17 cellular contexts compared by ENCODE assay signal in the genomic region with DNA sequence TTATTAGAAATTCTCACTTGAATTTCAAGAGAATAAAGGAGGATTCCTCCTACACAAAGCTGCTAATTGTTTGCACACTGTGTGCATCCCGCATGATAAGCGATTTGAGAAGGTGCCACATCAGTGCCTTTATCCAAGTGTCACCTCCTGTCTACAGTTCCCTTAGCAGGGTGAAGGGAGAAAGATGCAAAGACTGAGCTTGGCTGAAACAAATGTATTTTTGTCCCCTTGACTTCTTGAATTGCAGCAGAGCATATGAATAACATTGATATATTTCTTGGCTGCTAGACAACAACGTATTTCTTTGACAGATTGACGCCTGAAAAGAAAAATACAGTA.
DNase-seq lines count a peak whose midpoint lies in the region; ATAC-seq, FAIRE-seq and TF ChIP-seq lines count a peak whose summit lies in the region.
"Had no signal": no experiment of that assay in that cellular context is flagged by ENCODE, and none has a peak within 500 bp of the region (broad histone marks: within the 10 kb centered on the region; RNA-seq: fewer than 3 reads in every experiment).

No MANE protein-coding gene starts in this region.

- peaks cover 2% of the 10 kb centered on the region for H3K27me3 Mint-ChIP-seq in neural progenitor cell (ENCODE audit: insufficient read depth, low read depth)
- H3K27me3 Mint-ChIP-seq: CD4-positive, alpha-beta T cell had no signal

- no peak for TF ChIP-seq CTCF in heart left ventricle (IDR thresholded peaks at IDR 0.05)
- no peak for TF ChIP-seq CTCF in neural progenitor cell (IDR thresholded peaks at IDR 0.05)
- TF ChIP-seq CTCF in D721Med (IDR thresholded peaks at IDR 0.05; ENCODE audit: insufficient read depth, missing control alignments) = no peak

- H3K27ac ChIP-seq in heart left ventricle (peak overlapping the region in 7 of 12 donors; percentile 21 to 65 (median 39)), right cardiac atrium (ENCODE audit: low read length) (peak overlapping the region; percentile 33), neural progenitor cell (no peak overlapping the region)

- no peak for FAIRE-seq in D721Med (lab: Jason Lieb, UNC)
- FAIRE-seq: H1 had no signal

- ATAC-seq in Right ventricle myocardium inferior (peak; percentile 44), heart left ventricle (peak; percentile 10 to 57 (median 28)), right cardiac atrium (peak; percentile 43 to 72), GM21526 (IDR thresholded peaks at IDR 0.05; ENCODE audit: low FRiP score, unreplicated experiment) (no peak)
- ATAC-seq: GM12878 had no signal

- H4K20me1 ChIP-seq in neural progenitor cell (ENCODE audit: low read depth) = no peaks in the 10 kb centered on the region

- no peak overlapping the region for H3K4me2 ChIP-seq in neural progenitor cell

- no peak overlapping the region for H3K4me3 Mint-ChIP-seq in neural progenitor cell
- H3K4me3 Mint-ChIP-seq: CD4-positive, alpha-beta T cell had no signal

- H3K4me3 ChIP-seq in heart left ventricle = no peak overlapping the region
- no peak overlapping the region for H3K4me3 ChIP-seq in right cardiac atrium (ENCODE audit: low read length)
- H3K4me3 ChIP-seq in neural progenitor cell = no peak overlapping the region
- H3K4me3 ChIP-seq: GM12878, HAP-1 had no signal

- no peak overlapping the region for H3K9ac ChIP-seq in neural progenitor cell

- H3K9me3 ChIP-seq in heart left ventricle (no peaks in the 10 kb centered on the region), right cardiac atrium (ENCODE audit: control insufficient read depth, low read length) (no peaks in the 10 kb centered on the region), neural progenitor cell (ENCODE audit: low read depth) (no peaks in the 10 kb centered on the region)
- H3K9me3 ChIP-seq: HAP-1 had no signal

- H2AFZ ChIP-seq in neural progenitor cell (replicated peaks) = no peak overlapping the region

- H3K36me3 ChIP-seq in heart left ventricle (no peaks in the 10 kb centered on the region), neural progenitor cell (no peaks in the 10 kb centered on the region)
- H3K36me3 ChIP-seq: HAP-1 had no signal

- H3K27ac Mint-ChIP-seq in neural progenitor cell = no peak overlapping the region
- H3K27ac Mint-ChIP-seq: CD4-positive, alpha-beta T cell had no signal

- no peaks in the 10 kb centered on the region for H3K36me3 Mint-ChIP-seq in neural progenitor cell

- peaks cover 0 to 56% (median 11%) of the 10 kb centered on the region in 12 donors for H3K4me1 ChIP-seq in heart left ventricle
- H3K4me1 ChIP-seq in right cardiac atrium (ENCODE audit: control insufficient read depth, insufficient read depth, low read length) = no peaks in the 10 kb centered on the region
- no peaks in the 10 kb centered on the region for H3K4me1 ChIP-seq in neural progenitor cell

- 34 to 51% (median 41%) methylated on average over 4 of the region's 4 CpGs for WGBS in heart left ventricle, 4 donors
- 44% methylated on average over 4 of the region's 4 CpGs for WGBS in right cardiac atrium

- H3K4me1 Mint-ChIP-seq in neural progenitor cell = no peaks in the 10 kb centered on the region

- TF ChIP-seq POLR2A in heart left ventricle (IDR thresholded peaks at IDR 0.05) = no peak

- peaks cover 4% of the 10 kb centered on the region for H3K9me3 Mint-ChIP-seq in neural progenitor cell
- H3K9me3 Mint-ChIP-seq: CD4-positive, alpha-beta T cell had no signal

- no peaks in the 10 kb centered on the region for H3K79me2 ChIP-seq in neural progenitor cell (ENCODE audit: low read depth)

- no peak for DNase-seq in Right ventricle myocardium inferior (ENCODE audit: missing footprints)
- no peak for DNase-seq in cardiac septum (ENCODE audit: low spot score)
- DNase-seq in heart left ventricle = no peak
- no peak for DNase-seq in right cardiac atrium
- DNase-seq in NCI-H82 treated with DMSO at 0.1 percent for 48 hours (lab: John Stamatoyannopoulos, UW; ENCODE audit: unreplicated experiment) = no peak
- no peak for DNase-seq in neural progenitor cell (ENCODE audit: low spot score)
- DNase-seq in D721Med (ENCODE audit: insufficient read length, low spot score) = no peak
- DNase-seq: 8988T; AML-193; C1 segment of cervical spinal cord; Calu3; CD4-positive, alpha-beta T cell; DMS79 had no signal

- no peaks in the 10 kb centered on the region for H3F3A ChIP-seq in neural progenitor cell (ENCODE audit: low read depth)

- no peaks in the 10 kb centered on the region for H3K27me3 ChIP-seq in heart left ventricle
- no peaks in the 10 kb centered on the region for H3K27me3 ChIP-seq in right cardiac atrium (ENCODE audit: control insufficient read depth, insufficient read depth)
- H3K27me3 ChIP-seq in neural progenitor cell = no peaks in the 10 kb centered on the region

- intact Hi-C loops in Right ventricle myocardium inferior (cut with DNase I) = no loop called here
- intact Hi-C loops in cardiac septum (cut with DNase I) = no loop called here
- intact Hi-C loops in heart left ventricle (cut with DNase I) = no loop called here
- intact Hi-C loops in right cardiac atrium (cut with DNase I) = loop anchor here in 1 of 4 donors (5.0 kb wide), 1 partner anchor 37 kb away; no protein-coding TSS in a partner anchor
